Comparison of ENCODE assay signal across 9 cellular contexts in the genomic region with DNA sequence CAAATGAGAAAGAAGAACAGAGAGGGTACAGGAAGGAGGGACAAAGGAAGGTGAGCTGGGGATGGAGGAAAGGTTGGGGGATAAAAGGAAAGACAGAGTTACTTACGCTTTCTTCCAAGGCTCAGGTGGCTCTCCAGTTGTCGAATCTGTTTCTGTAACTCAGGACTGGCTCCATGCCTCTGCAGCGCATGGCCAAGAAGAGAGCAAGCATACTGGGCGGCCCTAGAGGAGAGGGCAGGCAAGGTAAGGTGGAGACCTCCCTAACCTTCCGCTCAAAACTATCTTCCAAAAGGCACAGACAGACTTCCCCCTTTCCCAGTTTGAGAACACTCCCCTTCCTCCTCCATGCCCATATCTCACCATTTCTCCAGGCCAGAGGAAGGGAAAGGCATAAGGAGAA. TPM values are rescaled to one million over a fixed set of nuclear protein-coding genes. Genes with fewer than 3 reads are reported as not detected.
DNase-seq lines count a peak whose midpoint lies in the region; ATAC-seq and TF ChIP-seq lines count a peak whose summit lies in the region.
"Had no signal": no experiment of that assay in that cellular context is flagged by ENCODE, and none has a peak within 500 bp of the region (broad histone marks: within the 10 kb centered on the region; RNA-seq: fewer than 3 reads in every experiment).

No MANE protein-coding gene starts in this region.

- TF ChIP-seq CTCF in heart right ventricle (IDR thresholded peaks at IDR 0.05): no peak
- TF ChIP-seq CTCF in MCF 10A (IDR thresholded peaks at IDR 0.05; ENCODE audit: unreplicated experiment): no peak
- no peak for TF ChIP-seq CTCF in uterus (IDR thresholded peaks at IDR 0.05)

- peak overlapping the region; percentile 99 for H3K27ac Mint-ChIP-seq in MCF 10A (ENCODE audit: low read depth, unreplicated experiment)

- peak overlapping the region; percentile 94 for H3K4me3 Mint-ChIP-seq in MCF 10A (ENCODE audit: unreplicated experiment)

- TF ChIP-seq POLR2A in uterus (IDR thresholded peaks at IDR 0.05): no peak

- peak overlapping the region; percentile 73 to 99 (median 90) for H3K4me3 ChIP-seq in heart right ventricle
- peak overlapping the region; percentile 67 to 86 for H3K4me3 ChIP-seq in uterus

- CTCF ChIA-PET in MCF 10A (lab: Yijun Ruan, JAX): interaction anchor here (0.8 to 3.0 kb wide), 6 partner anchors 7 to 72 kb away, joined by 3 to 23 read pairs (median 6); partner anchors contain the start of genes ITGA10, LIX1L, NUDT17 and RBM8A

- DNase-seq in heart right ventricle: no peak
- DNase-seq in left cardiac atrium: no peak
- no peak for DNase-seq in MCF 10A (ENCODE audit: unreplicated experiment)
- DNase-seq in mesenteric fat pad (ENCODE audit: low spot score): peak; percentile 41
- DNase-seq in uterus: no peak
- no peak for DNase-seq in amygdala (lab: John Stamatoyannopoulos, UW)
- DNase-seq in stimulated activated CD4-positive, alpha-beta T cell treated with anti-CD3 and anti-CD28 coated beads, Interleukin-4, amount 100 ng/mL, for 1 hour: no peak
- DNase-seq: NCI-H187 treated with DMSO at 0.1 percent for 48 hours had no signal

- H3K36me3 ChIP-seq in heart right ventricle (peaks cover 0 to 56% (median 10%) of the 10 kb centered on the region in 9 donors), uterus (no peaks in the 10 kb centered on the region)

- ATAC-seq in heart right ventricle (no peak), left cardiac atrium (no peak), HG03045 (IDR thresholded peaks at IDR 0.05; ENCODE audit: unreplicated experiment) (no peak)

- peaks cover 58% of the 10 kb centered on the region for H3K36me3 Mint-ChIP-seq in MCF 10A (ENCODE audit: insufficient read depth, unreplicated experiment)

- H3K4me1 ChIP-seq in heart right ventricle (peaks cover 3 to 34% (median 26%) of the 10 kb centered on the region in 9 donors), uterus (peaks cover 0 to 12% of the 10 kb centered on the region in 2 donors)

- H3K27ac ChIP-seq in heart right ventricle (peak overlapping the region in 8 of 10 donors; percentile 80 to 95 (median 90)), uterus (peak overlapping the region; percentile 88 to 92)

- H3K9me3 Mint-ChIP-seq in MCF 10A (ENCODE audit: unreplicated experiment): no peaks in the 10 kb centered on the region

- H3K27me3 Mint-ChIP-seq in MCF 10A (ENCODE audit: insufficient read depth, unreplicated experiment): no peaks in the 10 kb centered on the region

- no TSS peak for BruUV-seq in MCF 10A (replicated peaks; lab: Mats Ljungman, UMichigan)

- intact Hi-C loops in heart right ventricle (cut with DNase I) (loop anchor here in 6 of 10 donors (5.0 to 10.0 kb wide), 5 partner anchors 40 to 80 kb away; partner anchors contain the start of genes LIX1L (in 5 of the 6), NUDT17 (in 3 of the 6) and PIAS3 (in 1 of the 6)), left cardiac atrium (cut with DNase I) (no loop called here), MCF 10A (cut with micrococcal nuclease) (no loop called here), uterus (cut with DNase I; ENCODE audit: low total_unique reads) (no loop called here)

- H3K9me3 ChIP-seq in heart right ventricle (no peaks in the 10 kb centered on the region), uterus (no peaks in the 10 kb centered on the region)

- POLR2A ChIA-PET in MCF 10A (lab: Yijun Ruan, JAX): interaction anchor here (0.6 to 13.8 kb wide), 16 partner anchors 8 to 162 kb away, joined by 3 to 284 read pairs (median 8); partner anchors contain the start of genes ANKRD34A, ANKRD35, ITGA10 and LIX1L

- WGBS in heart right ventricle, 2 donors: 76 to 78% methylated on average over 5 of the region's 5 CpGs

- H3K27me3 ChIP-seq in heart right ventricle: no peaks in the 10 kb centered on the region
- no peaks in the 10 kb centered on the region for H3K27me3 ChIP-seq in uterus

- H3K4me1 Mint-ChIP-seq in MCF 10A (ENCODE audit: insufficient read depth, unreplicated experiment): peaks cover 43% of the 10 kb centered on the region

RNA-seq across cellular contexts. Expression of gene PEX11B, which starts 0.9 kb away (rescaled TPM):
- 10 to 100 TPM; 20.4 to 26.3 (median 23.0) TPM for total RNA-seq in heart right ventricle
- 10 to 100 TPM; 17.7 to 24.5 TPM for polyA plus RNA-seq in heart right ventricle
- 10 to 100 TPM; 19.0 to 20.3 TPM for total RNA-seq in left cardiac atrium
- total RNA-seq in MCF 10A (2022): 35.5 and 36.2 TPM in 2 replicates
- 13.9 TPM for total RNA-seq in mesenteric fat pad
- 10 to 100 TPM; 26.1 to 46.3 (median 36.0) TPM for total RNA-seq in uterus

RNA-seq across cellular contexts. Expression of gene ITGA10, which starts 7.7 kb away (rescaled TPM):
- 1 to 10 TPM; 1.1 to 3.2 (median 1.6) TPM for total RNA-seq in heart right ventricle
- 1 to 10 TPM; 1.9 to 4.2 TPM for polyA plus RNA-seq in heart right ventricle
- 10 to 100 TPM in 1 of 2 donors, 1 to 10 TPM in 1; 2.2 to 13.4 TPM for total RNA-seq in left cardiac atrium
- total RNA-seq in MCF 10A (2022): 25.7 and 33.0 TPM in 2 replicates
- total RNA-seq in mesenteric fat pad: 1.3 TPM
- total RNA-seq in uterus: 10 to 100 TPM in 1 of 4 donors, 1 to 10 TPM in 3; 2.7 to 19.9 (median 4.0) TPM

RNA-seq across cellular contexts. Expression of gene RBM8A, which starts 9.7 kb away (rescaled TPM):
- total RNA-seq in heart right ventricle (10 to 100 TPM; 55.5 to 90.5 (median 67.4) TPM), left cardiac atrium (10 to 100 TPM; 67.0 to 99.2 TPM), MCF 10A (2022) (370 and 403 TPM in 2 replicates), mesenteric fat pad (110 TPM), uterus (100 to 1,000 TPM; 118 to 226 (median 146) TPM)
- polyA plus RNA-seq in heart right ventricle: 100 to 1,000 TPM in 1 of 2 donors, 10 to 100 TPM in 1; 34.5 to 151 TPM

RNA-seq across cellular contexts. Expression of gene ANKRD35, which starts 31.9 kb away (rescaled TPM):
- total RNA-seq in heart right ventricle: 1 to 10 TPM in 1 of 10 donors, under 1 TPM in 9; 0.28 to 1.2 (median 0.56) TPM
- 1 to 10 TPM in 1 of 2 donors, under 1 TPM in 1; 0.80 to 2.1 TPM for polyA plus RNA-seq in heart right ventricle
- 1 to 10 TPM; 1.5 to 2.0 TPM for total RNA-seq in left cardiac atrium
- 0.29 TPM in 1 of 2 replicates, not detected in the other for total RNA-seq in MCF 10A (2022)
- 4.3 TPM for total RNA-seq in mesenteric fat pad
- total RNA-seq in uterus: 1 to 10 TPM in 3 of 4 donors, under 1 TPM in 1; 0.77 to 8.8 (median 5.4) TPM

RNA-seq across cellular contexts. Expression of gene LIX1L, which starts 40.2 kb away (rescaled TPM):
- total RNA-seq in heart right ventricle (10 to 100 TPM; 21.2 to 30.0 (median 24.5) TPM), left cardiac atrium (10 to 100 TPM; 25.7 to 32.3 TPM), MCF 10A (2022) (40.1 and 42.1 TPM in 2 replicates), mesenteric fat pad (26.6 TPM), uterus (10 to 100 TPM; 12.3 to 69.0 (median 32.2) TPM)
- polyA plus RNA-seq in heart right ventricle: 1 to 10 TPM; 7.1 to 9.4 TPM

Comparison
In these comparisons a context has a peak if more than half of its experiments do, and no peak if none do; other contexts are left out.
1. intact Hi-C loops: an anchor here in heart right ventricle (5.0 to 10.0 kb wide); none called in left cardiac atrium, MCF 10A and uterus.